ENCODE assay signal across 25 cellular contexts in the genomic region with DNA sequence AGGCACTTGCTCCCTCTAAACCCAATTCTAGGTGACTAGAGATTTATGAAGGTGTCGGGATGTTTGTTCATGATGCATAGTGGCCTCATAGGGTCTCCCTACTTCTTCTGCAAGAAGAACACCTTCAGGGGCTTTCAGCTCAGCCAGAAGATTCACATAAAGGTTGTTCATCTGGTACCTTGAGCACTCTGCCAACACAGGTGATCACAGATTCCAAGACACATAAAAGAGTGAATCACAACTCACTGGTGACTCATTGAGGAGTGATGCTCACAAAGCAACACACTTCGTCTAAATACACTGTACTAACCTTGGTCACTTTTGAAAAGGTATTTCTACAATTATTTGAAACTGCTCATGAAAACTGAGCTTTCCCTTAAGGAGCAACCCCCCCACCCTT.
"Had no signal": no experiment of that assay in that cellular context is flagged by ENCODE, and none has a peak within 500 bp of the region (broad histone marks: within the 10 kb centered on the region; RNA-seq: fewer than 3 reads in every experiment).

No MANE protein-coding gene starts in this region.

- H3K4me1 ChIP-seq: parathyroid adenoma, right lobe of liver, testis, uterus had no signal

- H3K9me3 ChIP-seq: mucosa of descending colon, right lobe of liver, testis, uterus had no signal

- H3K36me3 ChIP-seq: cardiac muscle cell, right lobe of liver, uterus had no signal

- H3K4me2 ChIP-seq: hepatocyte had no signal

- H3K9ac ChIP-seq: parathyroid adenoma had no signal

- DNase-seq: activated CD4-positive, alpha-beta memory T cell treated with anti-CD3 and anti-CD28 coated beads, Interleukin-2, amount 10 ng/mL, durations not matched to agents 7 days and 5 days; activated CD4-positive, alpha-beta T cell treated with anti-CD3 and anti-CD28 coated beads for 48 hours; activated effector memory CD4-positive, alpha-beta T cell treated with anti-CD3 and anti-CD28 coated beads, Interleukin-2, amount 50 U/mL, for 16 hours; activated naive CD4-positive, alpha-beta T cell treated with anti-CD3 and anti-CD28 coated beads, Interleukin-2, amount 10 ng/mL, durations not matched to agents 7 days and 5 days; activated T-cell treated with anti-CD3 and anti-CD28 coated beads, Interleukin-2, amount 50 U/mL, for 72 hours; amygdala; erythroblast; glutamatergic neuron; immature natural killer cell; left ventricle myocardium superior; mesendoderm; mucosa of descending colon; nephron progenitor cell; right lobe of liver; stimulated activated CD4-positive, alpha-beta T cell treated with anti-CD3 and anti-CD28 coated beads, Interleukin-2, amount 100 ng/mL, for 24 hours; T1000; testis; uterus had no signal

- H3K27me3 ChIP-seq: cardiac muscle cell, hepatocyte, right lobe of liver, testis, uterus had no signal

- H3K4me3 ChIP-seq: cardiac muscle cell, hepatocyte, mucosa of descending colon, right lobe of liver, skin epidermis, testis, uterus had no signal

- H3K79me2 ChIP-seq: hepatocyte, parathyroid adenoma had no signal

- ATAC-seq: left ventricle myocardium superior; mucosa of descending colon; right lobe of liver; stimulated activated memory B cell treated with anti-CD40 and anti-IgM and Interleukin-4, amounts not matched to agents 10 μg/mL and 1 μg/mL and 100 μg/mL, for 72 hours; WTC11 had no signal

- FAIRE-seq: frontal cortex had no signal

- H3K27ac ChIP-seq: cardiac muscle cell, hepatocyte, parathyroid adenoma, right lobe of liver, skin epidermis, testis, uterus had no signal

- H2AFZ ChIP-seq: hepatocyte, parathyroid adenoma had no signal
